ENCODE assay signal across 1 cellular context in genomic region chr17:68325961-68326360, GRCh38.
TF ChIP-seq lines count a peak whose summit lies in the region.

No MANE protein-coding gene starts in this region.

TF ChIP-seq in IMR-90, 13 proteins besides CTCF, POLR2A, EP300 and RAD21:
- TF ChIP-seq MAFK (IDR thresholded peaks at IDR 0.05; ENCODE audit: low read depth, low read length) (no peak), MXI1 (IDR thresholded peaks at IDR 0.05; ENCODE audit: borderline replicate concordance, low read depth, low read length) (no peak), CHD1 (IDR thresholded peaks at IDR 0.05; ENCODE audit: low read depth, low read length) (no peak), FOS (IDR thresholded peaks at IDR 0.05; ENCODE audit: low read depth, low read length) (no peak), RFX5 (IDR thresholded peaks at IDR 0.05; ENCODE audit: low read depth, low read length) (no peak)
